ENCODE assay signal across 8 cellular contexts in genomic region chr17:67824735-67825626, GRCh38. TPM values are rescaled to one million over a fixed set of nuclear protein-coding genes. Genes with fewer than 3 reads are reported as not detected.
A peak's percentile ranks its signal among the peaks of the same experiment; 100 is the strongest.
DNase-seq lines count a peak whose midpoint lies in the region; ATAC-seq and TF ChIP-seq lines count a peak whose summit lies in the region.

A gene with protein sequence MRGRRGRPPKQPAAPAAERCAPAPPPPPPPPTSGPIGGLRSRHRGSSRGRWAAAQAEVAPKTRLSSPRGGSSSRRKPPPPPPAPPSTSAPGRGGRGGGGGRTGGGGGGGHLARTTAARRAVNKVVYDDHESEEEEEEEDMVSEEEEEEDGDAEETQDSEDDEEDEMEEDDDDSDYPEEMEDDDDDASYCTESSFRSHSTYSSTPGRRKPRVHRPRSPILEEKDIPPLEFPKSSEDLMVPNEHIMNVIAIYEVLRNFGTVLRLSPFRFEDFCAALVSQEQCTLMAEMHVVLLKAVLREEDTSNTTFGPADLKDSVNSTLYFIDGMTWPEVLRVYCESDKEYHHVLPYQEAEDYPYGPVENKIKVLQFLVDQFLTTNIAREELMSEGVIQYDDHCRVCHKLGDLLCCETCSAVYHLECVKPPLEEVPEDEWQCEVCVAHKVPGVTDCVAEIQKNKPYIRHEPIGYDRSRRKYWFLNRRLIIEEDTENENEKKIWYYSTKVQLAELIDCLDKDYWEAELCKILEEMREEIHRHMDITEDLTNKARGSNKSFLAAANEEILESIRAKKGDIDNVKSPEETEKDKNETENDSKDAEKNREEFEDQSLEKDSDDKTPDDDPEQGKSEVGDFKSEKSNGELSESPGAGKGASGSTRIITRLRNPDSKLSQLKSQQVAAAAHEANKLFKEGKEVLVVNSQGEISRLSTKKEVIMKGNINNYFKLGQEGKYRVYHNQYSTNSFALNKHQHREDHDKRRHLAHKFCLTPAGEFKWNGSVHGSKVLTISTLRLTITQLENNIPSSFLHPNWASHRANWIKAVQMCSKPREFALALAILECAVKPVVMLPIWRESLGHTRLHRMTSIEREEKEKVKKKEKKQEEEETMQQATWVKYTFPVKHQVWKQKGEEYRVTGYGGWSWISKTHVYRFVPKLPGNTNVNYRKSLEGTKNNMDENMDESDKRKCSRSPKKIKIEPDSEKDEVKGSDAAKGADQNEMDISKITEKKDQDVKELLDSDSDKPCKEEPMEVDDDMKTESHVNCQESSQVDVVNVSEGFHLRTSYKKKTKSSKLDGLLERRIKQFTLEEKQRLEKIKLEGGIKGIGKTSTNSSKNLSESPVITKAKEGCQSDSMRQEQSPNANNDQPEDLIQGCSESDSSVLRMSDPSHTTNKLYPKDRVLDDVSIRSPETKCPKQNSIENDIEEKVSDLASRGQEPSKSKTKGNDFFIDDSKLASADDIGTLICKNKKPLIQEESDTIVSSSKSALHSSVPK (N-terminal part only) (plus strand): TSS chr17:67825503. CDS start chr17:67825725, 222 bp downstream.

- H3K9ac ChIP-seq in adipocyte (ENCODE audit: low read length), result peak within 1 kb of the TSS; percentile 87

- H3K27ac ChIP-seq in heart left ventricle (peak within 1 kb of the TSS; percentile 85 to 97 (median 94)), upper lobe of right lung (peak within 1 kb of the TSS; percentile 90)

- intact Hi-C loops in heart left ventricle (cut with DNase I), result loop anchor here in 3 of 10 donors (1.0 to 10.0 kb wide), 4 partner anchors 24 to 110 kb away; partner anchors contain the start of gene NOL11 (in 3 of the 3)
- intact Hi-C loops in posterior vena cava (cut with DNase I), result no loop called here
- intact Hi-C loops in upper lobe of right lung (cut with DNase I), result no loop called here

- peak within 1 kb of the TSS; percentile 94 for H3K4me3 ChIP-seq in adipocyte (ENCODE audit: low read length)
- peak within 1 kb of the TSS; percentile 51 to 90 (median 82) for H3K4me3 ChIP-seq in heart left ventricle
- H3K4me3 ChIP-seq in upper lobe of right lung, result peak within 1 kb of the TSS; percentile 67

- ATAC-seq in HG02759 (IDR thresholded peaks at IDR 0.05; ENCODE audit: unreplicated experiment) (peak; percentile 87), heart left ventricle (peak; percentile 94 to 98 (median 96)), upper lobe of right lung (peak; percentile 98)

- H3K36me3 ChIP-seq in adipocyte (ENCODE audit: control insufficient read depth, insufficient read depth, low read length, severe bottlenecking), result no peaks in the 10 kb centered on the region
- no peaks in the 10 kb centered on the region for H3K36me3 ChIP-seq in heart left ventricle
- no peaks in the 10 kb centered on the region for H3K36me3 ChIP-seq in upper lobe of right lung

- DNase-seq in NCI-H128 (lab: John Stamatoyannopoulos, UW; ENCODE audit: unreplicated experiment) (peak; percentile 63), SW480 (ENCODE audit: low spot score) (peak; percentile 89), adipocyte (ENCODE audit: low read depth) (peak; percentile 97), heart left ventricle (peak; percentile 92 to 96 (median 94)), posterior vena cava (ENCODE audit: low spot score) (peak; percentile 97), upper lobe of right lung (peak; percentile 97)

- WGBS in heart left ventricle, 4 donors, result 0 to 1% (median 1%) methylated on average over 37 to 88 of the region's 88 CpGs

- peak in 1 of 2 donors; percentile 43 for TF ChIP-seq POLR2A in heart left ventricle (IDR thresholded peaks at IDR 0.05)

- H3K4me1 ChIP-seq in adipocyte (ENCODE audit: control insufficient read depth, insufficient read depth, low read length) (peaks cover 17% of the 10 kb centered on the region), heart left ventricle (peaks cover 0 to 40% (median 29%) of the 10 kb centered on the region in 12 donors), upper lobe of right lung (peaks cover 21% of the 10 kb centered on the region)

- TF ChIP-seq CTCF in GM12874 (IDR thresholded peaks at IDR 0.05; ENCODE audit: insufficient read depth, low read depth, low read length), result peak; percentile 97
- peak; percentile 73 to 98 (median 95) for TF ChIP-seq CTCF in heart left ventricle (IDR thresholded peaks at IDR 0.05)
- TF ChIP-seq CTCF in upper lobe of right lung (IDR thresholded peaks at IDR 0.05), result peak; percentile 95

- no peaks in the 10 kb centered on the region for H3K9me3 ChIP-seq in adipocyte (ENCODE audit: control insufficient read depth, low read length)
- H3K9me3 ChIP-seq in heart left ventricle, result no peaks in the 10 kb centered on the region
- no peaks in the 10 kb centered on the region for H3K9me3 ChIP-seq in upper lobe of right lung

- H3K27me3 ChIP-seq in adipocyte (replicated peaks; ENCODE audit: control insufficient read depth, insufficient read depth, low read length) (no peaks in the 10 kb centered on the region), heart left ventricle (peaks cover 0 to 3% (median 0%) of the 10 kb centered on the region in 9 donors), upper lobe of right lung (no peaks in the 10 kb centered on the region)

RNA-seq across cellular contexts. Expression of the gene that starts here (rescaled TPM):
- total RNA-seq in heart left ventricle (10 to 100 TPM; 50.5 to 96.9 (median 77.6) TPM), posterior vena cava (10 to 100 TPM; 70.1 to 70.8 TPM), upper lobe of right lung (91.8 TPM)
- polyA plus RNA-seq in heart left ventricle, result 10 to 100 TPM; 16.7 to 20.2 TPM

Comparison
In these comparisons a context has a peak if more than half of its experiments do, and no peak if none do; other contexts are left out.
1. Peak in every context shown above with its lines: DNase-seq, ATAC-seq, H3K4me3 ChIP-seq and H3K27ac ChIP-seq.